In the genomic region with DNA sequence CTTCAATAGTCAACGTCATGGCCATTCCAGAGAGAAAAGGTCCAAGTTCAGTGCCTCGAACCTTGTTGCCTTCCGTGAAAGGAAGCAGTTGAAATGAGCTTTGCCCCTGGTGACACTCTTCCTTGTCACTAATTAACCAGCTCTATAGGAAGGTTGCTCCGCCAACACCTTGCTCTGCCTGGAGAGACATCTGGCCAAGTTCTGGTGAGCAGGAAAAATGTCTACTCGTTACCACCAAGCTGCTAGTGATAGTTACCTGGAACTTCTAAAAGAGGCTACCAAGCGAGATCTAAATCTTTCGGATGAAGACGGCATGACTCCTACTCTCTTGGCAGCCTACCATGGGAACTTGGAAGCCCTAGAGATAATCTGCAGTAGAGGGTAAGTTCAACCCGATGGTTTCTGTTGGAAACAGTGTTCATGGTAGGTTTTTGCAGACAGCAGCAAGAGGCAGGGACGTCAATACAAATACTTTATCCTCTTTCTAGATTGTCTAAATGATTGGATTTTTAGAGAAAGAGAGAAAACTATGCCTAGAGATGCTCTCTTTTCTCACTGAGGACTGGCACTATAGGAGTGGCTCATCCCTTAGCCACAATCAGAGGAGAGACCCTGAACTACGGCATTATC, we compare ENCODE assay signal across 1 cellular context.
A peak's percentile ranks its signal among the peaks of the same experiment; 100 is the strongest.
TF ChIP-seq lines count a peak whose summit lies in the region.

A gene with protein sequence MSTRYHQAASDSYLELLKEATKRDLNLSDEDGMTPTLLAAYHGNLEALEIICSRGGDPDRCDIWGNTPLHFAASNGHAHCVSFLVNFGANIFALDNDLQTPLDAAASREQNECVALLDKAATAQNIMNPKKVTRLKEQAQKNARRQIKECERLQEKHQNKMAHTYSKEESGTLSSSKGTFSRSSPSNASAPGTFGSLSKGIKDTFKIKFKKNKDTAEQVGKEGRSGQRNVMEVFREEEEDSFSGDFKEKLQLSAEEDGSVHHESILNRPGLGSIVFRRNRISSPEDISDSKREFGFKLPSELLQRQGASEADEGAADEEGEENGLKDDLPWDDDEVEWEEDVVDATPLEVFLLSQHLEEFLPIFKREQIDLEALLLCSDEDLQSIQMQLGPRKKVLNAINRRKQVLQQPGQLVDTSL (plus strand): TSS at position 179 of the 630 bp plus-strand sequence. CDS start 39 bp downstream, at position 218.

TF ChIP-seq in liver, 16 proteins besides CTCF, POLR2A, EP300 and RAD21 (continued from another document):
- TF ChIP-seq NR2F2 (IDR thresholded peaks at IDR 0.05) (peak; percentile 35), HNF4A (conservative IDR thresholded peaks at IDR 0.05) (peak; percentile 97 to 99), JUND (IDR thresholded peaks at IDR 0.05) (peak; percentile 75 to 95), EGR1 (IDR thresholded peaks at IDR 0.05; ENCODE audit: low read depth in 2 of 2) (peak in 1 of 2 donors; percentile 56), RXRA (IDR thresholded peaks at IDR 0.05) (peak; percentile 80 to 89), FOXA2 (IDR thresholded peaks at IDR 0.05) (peak; percentile 35), SP1 (IDR thresholded peaks at IDR 0.05) (peak; percentile 90), YY1 (IDR thresholded peaks at IDR 0.05) (peak; percentile 87), HNF4G (IDR thresholded peaks at IDR 0.05) (peak; percentile 93), TAF1 (conservative IDR thresholded peaks at IDR 0.05) (peak; percentile 48), GABPA (IDR thresholded peaks at IDR 0.05 in 1 of 2, conservative IDR thresholded peaks at IDR 0.05 in 1 of 2) (peak in 1 of 2 donors; percentile 73)
- TF ChIP-seq, protein P1, sequence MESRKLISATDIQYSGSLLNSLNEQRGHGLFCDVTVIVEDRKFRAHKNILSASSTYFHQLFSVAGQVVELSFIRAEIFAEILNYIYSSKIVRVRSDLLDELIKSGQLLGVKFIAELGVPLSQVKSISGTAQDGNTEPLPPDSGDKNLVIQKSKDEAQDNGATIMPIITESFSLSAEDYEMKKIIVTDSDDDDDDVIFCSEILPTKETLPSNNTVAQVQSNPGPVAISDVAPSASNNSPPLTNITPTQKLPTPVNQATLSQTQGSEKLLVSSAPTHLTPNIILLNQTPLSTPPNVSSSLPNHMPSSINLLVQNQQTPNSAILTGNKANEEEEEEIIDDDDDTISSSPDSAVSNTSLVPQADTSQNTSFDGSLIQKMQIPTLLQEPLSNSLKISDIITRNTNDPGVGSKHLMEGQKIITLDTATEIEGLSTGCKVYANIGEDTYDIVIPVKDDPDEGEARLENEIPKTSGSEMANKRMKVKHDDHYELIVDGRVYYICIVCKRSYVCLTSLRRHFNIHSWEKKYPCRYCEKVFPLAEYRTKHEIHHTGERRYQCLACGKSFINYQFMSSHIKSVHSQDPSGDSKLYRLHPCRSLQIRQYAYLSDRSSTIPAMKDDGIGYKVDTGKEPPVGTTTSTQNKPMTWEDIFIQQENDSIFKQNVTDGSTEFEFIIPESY (IDR thresholded peaks at IDR 0.05): peak; percentile 49
- TF ChIP-seq, protein P2, sequence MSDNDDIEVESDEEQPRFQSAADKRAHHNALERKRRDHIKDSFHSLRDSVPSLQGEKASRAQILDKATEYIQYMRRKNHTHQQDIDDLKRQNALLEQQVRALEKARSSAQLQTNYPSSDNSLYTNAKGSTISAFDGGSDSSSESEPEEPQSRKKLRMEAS (IDR thresholded peaks at IDR 0.05): peak; percentile 78
- TF ChIP-seq, protein P3, sequence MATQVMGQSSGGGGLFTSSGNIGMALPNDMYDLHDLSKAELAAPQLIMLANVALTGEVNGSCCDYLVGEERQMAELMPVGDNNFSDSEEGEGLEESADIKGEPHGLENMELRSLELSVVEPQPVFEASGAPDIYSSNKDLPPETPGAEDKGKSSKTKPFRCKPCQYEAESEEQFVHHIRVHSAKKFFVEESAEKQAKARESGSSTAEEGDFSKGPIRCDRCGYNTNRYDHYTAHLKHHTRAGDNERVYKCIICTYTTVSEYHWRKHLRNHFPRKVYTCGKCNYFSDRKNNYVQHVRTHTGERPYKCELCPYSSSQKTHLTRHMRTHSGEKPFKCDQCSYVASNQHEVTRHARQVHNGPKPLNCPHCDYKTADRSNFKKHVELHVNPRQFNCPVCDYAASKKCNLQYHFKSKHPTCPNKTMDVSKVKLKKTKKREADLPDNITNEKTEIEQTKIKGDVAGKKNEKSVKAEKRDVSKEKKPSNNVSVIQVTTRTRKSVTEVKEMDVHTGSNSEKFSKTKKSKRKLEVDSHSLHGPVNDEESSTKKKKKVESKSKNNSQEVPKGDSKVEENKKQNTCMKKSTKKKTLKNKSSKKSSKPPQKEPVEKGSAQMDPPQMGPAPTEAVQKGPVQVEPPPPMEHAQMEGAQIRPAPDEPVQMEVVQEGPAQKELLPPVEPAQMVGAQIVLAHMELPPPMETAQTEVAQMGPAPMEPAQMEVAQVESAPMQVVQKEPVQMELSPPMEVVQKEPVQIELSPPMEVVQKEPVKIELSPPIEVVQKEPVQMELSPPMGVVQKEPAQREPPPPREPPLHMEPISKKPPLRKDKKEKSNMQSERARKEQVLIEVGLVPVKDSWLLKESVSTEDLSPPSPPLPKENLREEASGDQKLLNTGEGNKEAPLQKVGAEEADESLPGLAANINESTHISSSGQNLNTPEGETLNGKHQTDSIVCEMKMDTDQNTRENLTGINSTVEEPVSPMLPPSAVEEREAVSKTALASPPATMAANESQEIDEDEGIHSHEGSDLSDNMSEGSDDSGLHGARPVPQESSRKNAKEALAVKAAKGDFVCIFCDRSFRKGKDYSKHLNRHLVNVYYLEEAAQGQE (IDR thresholded peaks at IDR 0.05): peak; percentile 92
- TF ChIP-seq, protein P4, sequence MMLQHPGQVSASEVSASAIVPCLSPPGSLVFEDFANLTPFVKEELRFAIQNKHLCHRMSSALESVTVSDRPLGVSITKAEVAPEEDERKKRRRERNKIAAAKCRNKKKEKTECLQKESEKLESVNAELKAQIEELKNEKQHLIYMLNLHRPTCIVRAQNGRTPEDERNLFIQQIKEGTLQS (IDR thresholded peaks at IDR 0.05): no peak
